ENCODE assay signal across 9 cellular contexts in genomic region chr19:55459950-55460657, GRCh38. TPM values are rescaled to one million over a fixed set of nuclear protein-coding genes. Genes with fewer than 3 reads are reported as not detected.
DNase-seq lines count a peak whose midpoint lies in the region; FAIRE-seq and TF ChIP-seq lines count a peak whose summit lies in the region.
"Had no signal": no experiment of that assay in that cellular context is flagged by ENCODE, and none has a peak within 500 bp of the region (broad histone marks: within the 10 kb centered on the region; RNA-seq: fewer than 3 reads in every experiment).

No MANE protein-coding gene starts in this region.

- H3K9ac ChIP-seq in endothelial cell of umbilical vein (replicated peaks; ENCODE audit: extremely low read depth, insufficient read depth, low read length), result no peak overlapping the region

- H3K27me3 ChIP-seq in endothelial cell of umbilical vein (ENCODE audit: control insufficient read depth in 2 of 2, insufficient read depth in 2 of 2, low read length in 2 of 2), result no peaks in the 10 kb centered on the region

- in situ Hi-C loops in G401 (cut with HindIII; ENCODE audit: low sequenced_read_pairs), result no loop called here

- DNase-seq in G401 (ENCODE audit: low spot score) (peak; percentile 32), OCI-LY7 (ENCODE audit: low spot score) (no peak), endothelial cell of umbilical vein (ENCODE audit: low read depth, low spot score) (peak; percentile 46), pons (ENCODE audit: low spot score) (peak; percentile 49), GOT3 (lab: John Stamatoyannopoulos, UW) (no peak), NCI-H82 (lab: John Stamatoyannopoulos, UW) (no peak), NCI-H2081 treated with DMSO at 0.1 percent for 48 hours (lab: John Stamatoyannopoulos, UW) (no peak)
- no peak for DNase-seq in activated effector memory CD4-positive, alpha-beta T cell treated with anti-CD3 and anti-CD28 coated beads, Interleukin-2, amount 50 U/mL, for 16 hours

- no peak overlapping the region for H2AFZ ChIP-seq in OCI-LY7 (ENCODE audit: low read length)
- H2AFZ ChIP-seq in endothelial cell of umbilical vein (ENCODE audit: low read depth, low read length), result no peak overlapping the region

- H3K79me2 ChIP-seq in OCI-LY7 (ENCODE audit: insufficient read depth, low read depth, low read length) (peaks cover 8% of the 10 kb centered on the region; the same call in 1 of the 2 replicates), endothelial cell of umbilical vein (ENCODE audit: control insufficient read depth, insufficient read depth, low read length) (no peaks in the 10 kb centered on the region)

- H3K4me2 ChIP-seq in OCI-LY7 (ENCODE audit: low read length) (peak overlapping the region; percentile 92), endothelial cell of umbilical vein (ENCODE audit: insufficient read depth, low read length) (peak overlapping the region; percentile 74)

- no peak overlapping the region for H3K27ac ChIP-seq in OCI-LY7 (ENCODE audit: low read depth, low read length, poor library complexity, severe bottlenecking)
- no peak overlapping the region for H3K27ac ChIP-seq in endothelial cell of umbilical vein (ENCODE audit: insufficient read depth, low read depth, low read length)

- intact Hi-C loops in OCI-LY7 (cut with micrococcal nuclease; ENCODE audit: unreplicated experiment), result no loop called here
- intact Hi-C loops in endothelial cell of umbilical vein (cut with micrococcal nuclease), result loop anchor here (2.0 to 5.0 kb wide), 3 partner anchors 51 to 147 kb away; partner anchors contain the start of genes RPL28, TMEM238 and ZNF865

- FAIRE-seq in endothelial cell of umbilical vein (lab: Jason Lieb, UNC), result no peak

- dilution Hi-C loops in endothelial cell of umbilical vein (cut with MboI; ENCODE audit: extremely low pct_ligation_motif_present, low sequenced_read_pairs), result no loop called here

- no peak for TF ChIP-seq POLR2A in endothelial cell of umbilical vein (IDR thresholded peaks at IDR 0.05; ENCODE audit: low read depth, low read length)

- TF ChIP-seq CTCF in OCI-LY7 (conservative IDR thresholded peaks at IDR 0.05; ENCODE audit: low read length) (no peak), endothelial cell of umbilical vein (IDR thresholded peaks at IDR 0.05; ENCODE audit: extremely low read depth in 1 of 2, insufficient read depth in 1 of 2, low read depth in 1 of 2, low read length in 2 of 2) (no peak)

- peak overlapping the region; percentile 94 for H3K4me3 ChIP-seq in OCI-LY7 (ENCODE audit: low read depth, low read length, poor library complexity, severe bottlenecking)
- peak overlapping the region in 1 of 3 experiments; percentile 70 for H3K4me3 ChIP-seq in endothelial cell of umbilical vein (replicated peaks in 1 of 3; ENCODE audit: insufficient read depth in 1 of 3, low read depth in 1 of 3, low read length in 3 of 3)

- H3K9me3 ChIP-seq in OCI-LY7 (ENCODE audit: low read length) (no peaks in the 10 kb centered on the region), endothelial cell of umbilical vein (replicated peaks; ENCODE audit: control insufficient read depth, insufficient read depth, low read length) (no peaks in the 10 kb centered on the region)

- CTCF ChIA-PET in OCI-LY7 (lab: Charles Lee; ENCODE audit: unreplicated experiment) (interaction anchor here (1.0 kb wide), 1 partner anchor 159 kb away, joined by 3 read pairs; no protein-coding TSS in a partner anchor), endothelial cell of umbilical vein (lab: Charles Lee) (interaction anchor here (1.8 to 2.5 kb wide), 2 partner anchors 8 to 319 kb away, joined by 6 to 10 read pairs; no protein-coding TSS in a partner anchor)

- TSS peak; percentile 87 for BruUV-seq in OCI-LY7 (replicated peaks; lab: Mats Ljungman, UMichigan)
- no TSS peak for BruUV-seq in endothelial cell of umbilical vein (replicated peaks; lab: Mats Ljungman, UMichigan)

- H3K4me1 ChIP-seq in OCI-LY7 (ENCODE audit: insufficient read depth, low read length, poor library complexity, severe bottlenecking) (peaks cover 17% of the 10 kb centered on the region), endothelial cell of umbilical vein (ENCODE audit: control insufficient read depth, extremely low read depth, insufficient read depth, low read length) (peaks cover 13% of the 10 kb centered on the region)

- no peaks in the 10 kb centered on the region for H3K36me3 ChIP-seq in OCI-LY7 (ENCODE audit: insufficient read depth, low read length)
- H3K36me3 ChIP-seq in endothelial cell of umbilical vein (ENCODE audit: control insufficient read depth in 2 of 2, extremely low read depth in 1 of 2, insufficient read depth in 2 of 2, low read length in 2 of 2), result peaks cover 0 to 3% of the 10 kb centered on the region in 2 experiments

- H4K20me1 ChIP-seq in OCI-LY7 (ENCODE audit: insufficient read depth, low read length) (no peaks in the 10 kb centered on the region), endothelial cell of umbilical vein (replicated peaks; ENCODE audit: control insufficient read depth, extremely low read depth, insufficient read depth, low read length) (no peaks in the 10 kb centered on the region)

- POLR2A ChIA-PET in OCI-LY7 (lab: Charles Lee) (no interaction called here), endothelial cell of umbilical vein (lab: Charles Lee) (no interaction called here)

- no peaks in the 10 kb centered on the region for H3K9me1 ChIP-seq in endothelial cell of umbilical vein (replicated peaks; ENCODE audit: control insufficient read depth, extremely low read depth, insufficient read depth, low read length)

- H3K9me2 ChIP-seq in OCI-LY7 (ENCODE audit: insufficient read depth, low read length), result no peaks in the 10 kb centered on the region

TF ChIP-seq in endothelial cell of umbilical vein, 7 proteins besides CTCF, POLR2A, EP300 and RAD21:
- TF ChIP-seq POLR2AphosphoS5 (IDR thresholded peaks at IDR 0.05; ENCODE audit: insufficient read depth, low read depth, low read length), result no peak

RNA-seq across cellular contexts. Expression of gene ISOC2, which starts 1.3 kb away (rescaled TPM):
- 186 and 197 TPM in 2 replicates for total RNA-seq in G401 (2014; rRNA removed; shearing (Covaris generic))
- 89.5 and 115 TPM in 2 replicates for total RNA-seq in OCI-LY7 (2014; rRNA removed; shearing (Covaris generic))
- total RNA-seq in OCI-LY7 (2022) (37.0 and 37.7 TPM in 2 replicates), endothelial cell of umbilical vein (43.6 and 49.3 TPM in 2 replicates)
- 68.7 and 96.5 TPM in 2 replicates for polyA plus RNA-seq in endothelial cell of umbilical vein
- 43.0 and 66.5 TPM in 2 replicates for polyA plus RNA-seq in endothelial cell of umbilical vein (2011; cell fraction: cytosol; rRNA removed)
- 23.3 and 27.6 TPM in 2 replicates for polyA plus RNA-seq in endothelial cell of umbilical vein (2011; cell fraction: nucleus; rRNA removed)
- 40.5 and 54.2 TPM in 2 replicates for polyA plus RNA-seq in endothelial cell of umbilical vein (2012)
- 17.6 and 18.8 TPM in 2 replicates for polyA minus RNA-seq in endothelial cell of umbilical vein
- polyA minus RNA-seq in endothelial cell of umbilical vein (2011; cell fraction: cytosol; rRNA and poly(A)+ RNA removed), result 30.3 TPM
- polyA minus RNA-seq in endothelial cell of umbilical vein (2011; cell fraction: nucleus; rRNA and poly(A)+ RNA removed), result 11.2 and 16.2 TPM in 2 replicates

RNA-seq across cellular contexts. Expression of gene C19orf85, which starts 4.4 kb away (rescaled TPM):
- not detected in 2 replicates for total RNA-seq in G401 (2014; rRNA removed; shearing (Covaris generic))
- not detected in 2 replicates for total RNA-seq in OCI-LY7 (2014; rRNA removed; shearing (Covaris generic))
- total RNA-seq in OCI-LY7 (2022) (not detected in 2 replicates), endothelial cell of umbilical vein (not detected in 2 replicates)
- not detected in 2 replicates for polyA plus RNA-seq in endothelial cell of umbilical vein
- not detected in 2 replicates for polyA plus RNA-seq in endothelial cell of umbilical vein (2011; cell fraction: cytosol; rRNA removed)
- polyA plus RNA-seq in endothelial cell of umbilical vein (2011; cell fraction: nucleus; rRNA removed), result not detected in 2 replicates
- polyA plus RNA-seq in endothelial cell of umbilical vein (2012), result not detected in 2 replicates
- not detected in 2 replicates for polyA minus RNA-seq in endothelial cell of umbilical vein
- not detected for polyA minus RNA-seq in endothelial cell of umbilical vein (2011; cell fraction: cytosol; rRNA and poly(A)+ RNA removed)
- polyA minus RNA-seq in endothelial cell of umbilical vein (2011; cell fraction: nucleus; rRNA and poly(A)+ RNA removed), result not detected in 2 replicates
- total RNA-seq: pulmonary artery endothelial cell had no signal

RNA-seq across cellular contexts. Expression of gene ZNF628, which starts 16.3 kb away (rescaled TPM):
- 13.3 and 27.6 TPM in 2 replicates for total RNA-seq in G401 (2014; rRNA removed; shearing (Covaris generic))
- 1.8 and 5.2 TPM in 2 replicates for total RNA-seq in OCI-LY7 (2014; rRNA removed; shearing (Covaris generic))
- total RNA-seq in OCI-LY7 (2022), result 8.6 and 10.6 TPM in 2 replicates
- 9.0 and 10.4 TPM in 2 replicates for total RNA-seq in endothelial cell of umbilical vein
- polyA plus RNA-seq in endothelial cell of umbilical vein, result 2.0 and 2.5 TPM in 2 replicates
- 1.3 and 2.1 TPM in 2 replicates for polyA plus RNA-seq in endothelial cell of umbilical vein (2011; cell fraction: cytosol; rRNA removed)
- 1.9 and 2.0 TPM in 2 replicates for polyA plus RNA-seq in endothelial cell of umbilical vein (2011; cell fraction: nucleus; rRNA removed)
- 2.6 and 5.6 TPM in 2 replicates for polyA plus RNA-seq in endothelial cell of umbilical vein (2012)
- 0.76 and 1.2 TPM in 2 replicates for polyA minus RNA-seq in endothelial cell of umbilical vein
- 6.6 TPM for polyA minus RNA-seq in endothelial cell of umbilical vein (2011; cell fraction: cytosol; rRNA and poly(A)+ RNA removed)
- 1.5 and 4.2 TPM in 2 replicates for polyA minus RNA-seq in endothelial cell of umbilical vein (2011; cell fraction: nucleus; rRNA and poly(A)+ RNA removed)

RNA-seq across cellular contexts. Expression of gene SHISA7, which starts 17.0 kb away (rescaled TPM):
- not detected in 2 replicates for total RNA-seq in G401 (2014; rRNA removed; shearing (Covaris generic))
- total RNA-seq in OCI-LY7 (2014; rRNA removed; shearing (Covaris generic)), result not detected in 2 replicates
- total RNA-seq in OCI-LY7 (2022) (not detected in 2 replicates), endothelial cell of umbilical vein (not detected in 2 replicates)
- not detected in 2 replicates for polyA plus RNA-seq in endothelial cell of umbilical vein
- polyA plus RNA-seq in endothelial cell of umbilical vein (2011; cell fraction: cytosol; rRNA removed), result not detected in 2 replicates
- not detected in 2 replicates for polyA plus RNA-seq in endothelial cell of umbilical vein (2011; cell fraction: nucleus; rRNA removed)
- polyA plus RNA-seq in endothelial cell of umbilical vein (2012), result not detected in 2 replicates
- not detected in 2 replicates for polyA minus RNA-seq in endothelial cell of umbilical vein
- not detected for polyA minus RNA-seq in endothelial cell of umbilical vein (2011; cell fraction: cytosol; rRNA and poly(A)+ RNA removed)
- not detected in 2 replicates for polyA minus RNA-seq in endothelial cell of umbilical vein (2011; cell fraction: nucleus; rRNA and poly(A)+ RNA removed)
- total RNA-seq: pulmonary artery endothelial cell had no signal

RNA-seq across cellular contexts. Expression of gene NAT14, which starts 24.9 kb away (rescaled TPM):
- 143 and 157 TPM in 2 replicates for total RNA-seq in G401 (2014; rRNA removed; shearing (Covaris generic))
- 29.1 and 33.2 TPM in 2 replicates for total RNA-seq in OCI-LY7 (2014; rRNA removed; shearing (Covaris generic))
- total RNA-seq in OCI-LY7 (2022) (24.2 and 28.3 TPM in 2 replicates), endothelial cell of umbilical vein (34.4 and 44.7 TPM in 2 replicates)
- polyA plus RNA-seq in endothelial cell of umbilical vein, result 39.1 and 42.6 TPM in 2 replicates
- 33.9 and 35.8 TPM in 2 replicates for polyA plus RNA-seq in endothelial cell of umbilical vein (2011; cell fraction: cytosol; rRNA removed)
- polyA plus RNA-seq in endothelial cell of umbilical vein (2011; cell fraction: nucleus; rRNA removed), result 32.4 and 39.3 TPM in 2 replicates
- polyA plus RNA-seq in endothelial cell of umbilical vein (2012), result 32.3 and 39.6 TPM in 2 replicates
- polyA minus RNA-seq in endothelial cell of umbilical vein, result 7.4 and 7.9 TPM in 2 replicates
- polyA minus RNA-seq in endothelial cell of umbilical vein (2011; cell fraction: cytosol; rRNA and poly(A)+ RNA removed), result 3.8 TPM
- 4.7 and 5.8 TPM in 2 replicates for polyA minus RNA-seq in endothelial cell of umbilical vein (2011; cell fraction: nucleus; rRNA and poly(A)+ RNA removed)

Comparison
In these comparisons a context has a peak if more than half of its experiments do, and no peak if none do; other contexts are left out.
1. DNase-seq: peak in G401 (single experiment), endothelial cell of umbilical vein (single experiment) and pons (single experiment); none in OCI-LY7 (single experiment), GOT3 (single experiment), activated effector memory CD4-positive, alpha-beta T cell treated with anti-CD3 and anti-CD28 coated beads, Interleukin-2, amount 50 U/mL, for 16 hours (single experiment), NCI-H82 (single experiment) and NCI-H2081 treated with DMSO at 0.1 percent for 48 hours (single experiment).